In the genomic region with DNA sequence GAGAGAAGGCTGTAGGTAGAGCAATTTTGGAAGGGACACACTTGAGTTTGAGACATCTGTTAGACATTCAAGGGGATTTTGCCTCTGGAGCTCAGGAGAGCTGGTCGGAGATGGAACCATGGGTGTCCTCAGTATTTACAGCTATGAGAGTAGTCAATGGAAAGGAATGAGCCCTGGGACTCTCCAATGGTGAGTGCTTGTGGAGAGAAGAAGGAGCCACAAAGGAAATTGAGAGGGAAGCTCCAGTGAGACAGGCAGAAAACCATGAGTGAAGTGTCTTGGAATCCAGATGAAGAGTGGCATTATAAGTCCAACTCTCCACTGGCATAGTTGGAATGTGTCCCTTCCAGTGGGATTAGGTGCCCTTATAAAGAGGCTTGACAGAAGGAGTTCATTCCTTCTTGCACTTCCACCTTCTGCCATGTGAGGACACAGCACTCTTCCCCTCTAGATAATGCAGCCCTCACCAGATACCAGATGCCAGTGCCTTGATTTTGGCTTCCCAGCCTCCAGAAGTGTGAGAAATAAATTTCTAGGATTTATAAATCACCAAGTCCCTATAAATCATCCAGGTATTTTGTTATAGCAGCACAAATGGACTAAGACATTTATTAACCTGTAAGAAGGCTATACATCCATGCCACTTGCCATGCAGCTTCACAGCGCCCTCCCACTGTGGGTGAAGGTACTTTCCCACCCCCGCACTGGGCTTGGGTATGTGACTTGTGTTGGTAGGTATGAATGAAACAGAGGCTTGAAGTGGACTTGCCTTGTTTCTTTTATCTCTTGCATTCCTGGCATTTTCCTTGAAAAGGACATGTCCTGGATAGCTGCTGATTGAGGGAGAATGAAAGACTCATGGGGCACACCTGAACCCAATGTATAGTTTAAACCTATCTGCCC, we compare ENCODE assay signal across 1 cellular context.
TF ChIP-seq lines count a peak whose summit lies in the region.

No MANE protein-coding gene starts in this region.

TF ChIP-seq in GM12878, 131 proteins besides CTCF, POLR2A, EP300 and RAD21:
- TF ChIP-seq EGR1 (IDR thresholded peaks at IDR 0.05; ENCODE audit: borderline replicate concordance in 1 of 2, low read depth in 2 of 2, low read length in 2 of 2) (0 out of 3 replicates have a peak, but pooled peaks of 1 of the 2 experiments have one; percentile 27), TARDBP (IDR thresholded peaks at IDR 0.05; ENCODE audit: borderline replicate concordance) (no peak)
